Comparison of ENCODE assay signal across 9 cellular contexts in the genomic region with DNA sequence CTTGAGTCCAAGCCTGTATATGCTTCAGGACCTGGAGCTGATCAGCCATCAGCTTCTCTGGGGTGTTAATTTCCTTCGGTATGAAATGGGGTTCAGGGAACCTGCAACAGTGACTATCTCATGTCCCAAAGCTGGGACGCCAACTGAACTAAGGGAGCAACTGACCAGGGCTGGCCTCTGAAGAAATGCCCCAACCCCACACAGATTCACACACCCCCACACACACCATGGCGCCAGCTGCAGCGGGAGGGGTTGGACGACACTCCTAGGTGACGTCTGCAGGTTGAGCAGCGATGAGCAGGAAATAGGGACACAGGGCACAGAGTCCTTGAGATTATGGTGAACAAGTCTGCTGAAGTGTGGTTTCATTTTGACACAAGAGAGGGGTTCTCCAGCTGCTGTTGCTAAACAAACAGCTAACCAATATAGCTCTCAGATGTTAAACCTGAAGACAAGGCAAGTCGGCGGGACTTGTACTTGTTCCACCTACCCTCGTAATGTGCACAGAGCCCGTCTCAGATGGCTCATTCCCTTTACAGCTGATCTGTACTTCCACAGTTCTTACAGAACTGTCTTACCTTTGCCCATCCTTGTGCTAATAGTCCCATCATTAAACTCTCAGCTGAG. TPM values are rescaled to one million over a fixed set of nuclear protein-coding genes. Genes with fewer than 3 reads are reported as not detected.
A peak's percentile ranks its signal among the peaks of the same experiment; 100 is the strongest.
DNase-seq lines count a peak whose midpoint lies in the region; ATAC-seq, FAIRE-seq and TF ChIP-seq lines count a peak whose summit lies in the region.
"Had no signal": no experiment of that assay in that cellular context is flagged by ENCODE, and none has a peak within 500 bp of the region (broad histone marks: within the 10 kb centered on the region; RNA-seq: fewer than 3 reads in every experiment).

No MANE protein-coding gene starts in this region.

- no peaks in the 10 kb centered on the region for H3K36me3 Mint-ChIP-seq in activated naive CD8-positive, alpha-beta T cell treated with anti-CD3 and anti-CD28 coated beads for 36 hours

- peak; percentile 76 for ATAC-seq in HG03521 (IDR thresholded peaks at IDR 0.05; ENCODE audit: unreplicated experiment)
- ATAC-seq: HCT116 had no signal

- no peaks in the 10 kb centered on the region for H3K27me3 Mint-ChIP-seq in activated naive CD8-positive, alpha-beta T cell treated with anti-CD3 and anti-CD28 coated beads for 36 hours

- H3K4me3 Mint-ChIP-seq in activated naive CD8-positive, alpha-beta T cell treated with anti-CD3 and anti-CD28 coated beads for 36 hours = no peak overlapping the region

- peaks cover 2% of the 10 kb centered on the region for H3K9me3 Mint-ChIP-seq in activated naive CD8-positive, alpha-beta T cell treated with anti-CD3 and anti-CD28 coated beads for 36 hours

- no peak for TF ChIP-seq POLR2A in H54 (IDR thresholded peaks at IDR 0.05; ENCODE audit: low read depth, low read length)

- H3K4me1 Mint-ChIP-seq in activated naive CD8-positive, alpha-beta T cell treated with anti-CD3 and anti-CD28 coated beads for 36 hours = peaks cover 5% of the 10 kb centered on the region

- DNase-seq in GM10248 (ENCODE audit: extremely low spot score) (peak; percentile 85), GM20000 (ENCODE audit: low spot score) (peak; percentile 82), H54 (ENCODE audit: insufficient read length, low spot score) (no peak), mesenteric fat pad (ENCODE audit: low spot score) (no peak), DMS153 treated with DMSO at 0.1 percent for 48 hours (lab: John Stamatoyannopoulos, UW; ENCODE audit: unreplicated experiment) (no peak), amygdala (lab: John Stamatoyannopoulos, UW) (no peak)
- DNase-seq in activated naive CD8-positive, alpha-beta T cell treated with anti-CD3 and anti-CD28 coated beads for 36 hours = peak; percentile 20

- FAIRE-seq in H54 (lab: Jason Lieb, UNC) = no peak

- CTCF ChIA-PET in GM10248 (lab: Yijun Ruan, JAX) = interaction anchor here (0.7 to 2.0 kb wide), 17 partner anchors 8 to 817 kb away, joined by 3 to 9 read pairs (median 4); partner anchors contain the start of gene ADTRP

- no peak for TF ChIP-seq CTCF in GM10248 (IDR thresholded peaks at IDR 0.05; ENCODE audit: control extremely low read depth, extremely low read depth, low read depth, missing control alignments)
- TF ChIP-seq CTCF in GM20000 (IDR thresholded peaks at IDR 0.05; ENCODE audit: extremely low read depth, missing control alignments) = no peak

- POLR2A ChIA-PET in GM10248 (lab: Yijun Ruan, JAX) = interaction anchor here (0.5 to 1.2 kb wide), 8 partner anchors 13 to 279 kb away, joined by 3 to 5 read pairs (median 4); no protein-coding TSS in a partner anchor

- no peak overlapping the region for H3K27ac Mint-ChIP-seq in activated naive CD8-positive, alpha-beta T cell treated with anti-CD3 and anti-CD28 coated beads for 36 hours

RNA-seq across cellular contexts. Expression of gene ADTRP, which starts 7.5 kb away (rescaled TPM):
- 10 to 100 TPM; 29.1 to 31.5 TPM for total RNA-seq in activated naive CD8-positive, alpha-beta T cell treated with anti-CD3 and anti-CD28 coated beads for 36 hours
- total RNA-seq in mesenteric fat pad = 2.3 TPM

Comparison
In these comparisons a context has a peak if more than half of its experiments do, and no peak if none do; other contexts are left out.
1. DNase-seq: peak in GM10248 (single experiment), GM20000 (single experiment) and activated naive CD8-positive, alpha-beta T cell treated with anti-CD3 and anti-CD28 coated beads for 36 hours (single experiment); none in H54 (single experiment), mesenteric fat pad (single experiment), DMS153 treated with DMSO at 0.1 percent for 48 hours (single experiment) and amygdala (0 of 56).